ENCODE assay signal across 8 cellular contexts in the genomic region with DNA sequence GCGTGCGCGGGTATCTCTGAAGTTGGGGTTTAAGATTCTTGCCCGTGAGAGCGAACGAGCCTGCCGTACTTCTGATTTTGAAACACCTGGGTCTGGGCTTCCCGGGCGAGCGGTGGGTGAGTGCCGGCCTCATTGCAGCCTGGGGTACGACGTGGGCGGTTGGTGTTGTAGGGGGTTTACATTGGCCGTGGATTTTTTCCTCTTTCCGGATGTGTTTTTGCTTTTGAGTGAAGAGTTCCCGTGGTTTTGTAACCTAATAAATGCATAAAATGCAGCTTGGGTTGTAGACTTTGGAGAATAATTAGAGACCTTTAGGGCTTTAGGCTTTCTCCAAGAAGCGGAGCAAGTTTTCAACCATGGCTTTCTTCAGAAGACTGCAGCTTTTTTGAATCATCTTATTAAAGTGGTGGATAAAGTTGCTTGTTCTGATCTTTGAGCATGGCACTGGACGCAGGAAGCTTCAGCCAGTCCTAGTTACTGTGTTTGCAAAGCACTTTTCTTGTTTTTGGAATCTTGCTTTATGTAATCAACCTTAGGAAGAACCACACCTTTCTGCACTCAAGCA. TPM values are rescaled to one million over a fixed set of nuclear protein-coding genes. Genes with fewer than 3 reads are reported as not detected.
DNase-seq lines count a peak whose midpoint lies in the region; ATAC-seq, FAIRE-seq and TF ChIP-seq lines count a peak whose summit lies in the region.

No MANE protein-coding gene starts in this region.

- H3K4me1 ChIP-seq in keratinocyte (ENCODE audit: control insufficient read depth, extremely low read depth, insufficient read depth, low read length) (peaks cover 12% of the 10 kb centered on the region), suprapubic skin (peaks cover 22% of the 10 kb centered on the region)

- H3K79me2 ChIP-seq in keratinocyte (ENCODE audit: control insufficient read depth, insufficient read depth, low read length), result peaks cover 67% of the 10 kb centered on the region

- no peak for TF ChIP-seq EP300 in suprapubic skin (IDR thresholded peaks at IDR 0.05)

- no peaks in the 10 kb centered on the region for H4K20me1 ChIP-seq in keratinocyte (ENCODE audit: control insufficient read depth, extremely low read depth, insufficient read depth, low read length)

- no peak for ATAC-seq in activated T-helper 17 cell treated with anti-CD3 and anti-CD28 coated beads, Interleukin-2, amount 50 U/mL, for 72 hours (replicated peaks)
- ATAC-seq in esophagus mucosa, result no peak

- peaks cover 15% of the 10 kb centered on the region for H3K36me3 Mint-ChIP-seq in activated naive CD4-positive, alpha-beta T cell treated with anti-CD3 and anti-CD28 coated beads, Interleukin-2, amount 10 ng/mL, durations not matched to agents 7 days and 5 days
- H3K36me3 Mint-ChIP-seq in activated T-helper 17 cell treated with anti-CD3 and anti-CD28 coated beads, Interleukin-2, amount 50 U/mL, for 72 hours (ENCODE audit: low read depth), result peaks cover 45% of the 10 kb centered on the region

- peak overlapping the region; percentile 96 for H2AFZ ChIP-seq in keratinocyte (ENCODE audit: control insufficient read depth, low read length)

- H3K9me1 ChIP-seq in keratinocyte (ENCODE audit: control insufficient read depth, extremely low read depth, insufficient read depth, low read length), result no peaks in the 10 kb centered on the region

- H3K4me3 ChIP-seq in keratinocyte (ENCODE audit: control insufficient read depth in 2 of 3, extremely low read depth in 1 of 3, insufficient read depth in 2 of 3, low read depth in 1 of 3, low read length in 3 of 3) (peak overlapping the region; percentile 71 to 98 (median 80)), suprapubic skin (peak overlapping the region; percentile 72)

- no peaks in the 10 kb centered on the region for H3K27me3 ChIP-seq in keratinocyte (ENCODE audit: control insufficient read depth, extremely low read depth, insufficient read depth, low read length)
- H3K27me3 ChIP-seq in suprapubic skin, result no peaks in the 10 kb centered on the region

- peak overlapping the region; percentile 98 for H3K4me3 Mint-ChIP-seq in activated naive CD4-positive, alpha-beta T cell treated with anti-CD3 and anti-CD28 coated beads, Interleukin-2, amount 10 ng/mL, durations not matched to agents 7 days and 5 days
- H3K4me3 Mint-ChIP-seq in activated T-helper 17 cell treated with anti-CD3 and anti-CD28 coated beads, Interleukin-2, amount 50 U/mL, for 72 hours, result peak overlapping the region; percentile 96

- no peak for FAIRE-seq in keratinocyte (lab: Jason Lieb, UNC)

- DNase-seq in activated naive CD4-positive, alpha-beta T cell treated with anti-CD3 and anti-CD28 coated beads, Interleukin-2, amount 10 ng/mL, durations not matched to agents 7 days and 5 days, result no peak
- no peak for DNase-seq in activated naive CD4-positive, alpha-beta T cell (lab: John Stamatoyannopoulos, UW)
- DNase-seq in keratinocyte (ENCODE audit: low read depth, low spot score), result no peak
- no peak for DNase-seq in suprapubic skin (ENCODE audit: low spot score in 2 of 2)
- DNase-seq in NCI-H2227 treated with DMSO at 0.1 percent for 48 hours (lab: John Stamatoyannopoulos, UW), result no peak
- DNase-seq in SK-N-DZ (ENCODE audit: low spot score), result no peak

- TF ChIP-seq POLR2A in suprapubic skin (IDR thresholded peaks at IDR 0.05), result no peak

- H3K4me2 ChIP-seq in keratinocyte (ENCODE audit: control insufficient read depth, extremely low read depth, insufficient read depth, low read depth, low read length), result peak overlapping the region; percentile 73

- dilution Hi-C loops in keratinocyte (cut with MboI; ENCODE audit: extremely low pct_ligation_motif_present, low sequenced_read_pairs), result no loop called here

- H3K9ac ChIP-seq in keratinocyte (ENCODE audit: control insufficient read depth, extremely low read depth, insufficient read depth, low read length), result peak overlapping the region; percentile 98

- no peak for TF ChIP-seq CTCF in keratinocyte (optimal IDR thresholded peaks at IDR 0.05 in 1 of 3, IDR thresholded peaks at IDR 0.05 in 1 of 3, conservative IDR thresholded peaks at IDR 0.05 in 1 of 3; ENCODE audit: extremely low read depth in 1 of 3, insufficient read depth in 2 of 3, low read length in 3 of 3)
- TF ChIP-seq CTCF in suprapubic skin (IDR thresholded peaks at IDR 0.05), result no peak

- peaks cover 0 to 17% of the 10 kb centered on the region in 2 experiments for H3K36me3 ChIP-seq in keratinocyte (ENCODE audit: control insufficient read depth in 2 of 2, extremely low read depth in 1 of 2, insufficient read depth in 2 of 2, low read length in 2 of 2)
- H3K36me3 ChIP-seq in suprapubic skin, result peaks cover 3% of the 10 kb centered on the region

- H3K27ac Mint-ChIP-seq in activated naive CD4-positive, alpha-beta T cell treated with anti-CD3 and anti-CD28 coated beads, Interleukin-2, amount 10 ng/mL, durations not matched to agents 7 days and 5 days, result peak overlapping the region; percentile 100
- H3K27ac Mint-ChIP-seq in activated T-helper 17 cell treated with anti-CD3 and anti-CD28 coated beads, Interleukin-2, amount 50 U/mL, for 72 hours, result peak overlapping the region; percentile 100

- peak overlapping the region; percentile 96 for H3K27ac ChIP-seq in keratinocyte (ENCODE audit: control insufficient read depth, insufficient read depth, low read length)
- peak overlapping the region; percentile 99 for H3K27ac ChIP-seq in suprapubic skin

- peaks cover 59% of the 10 kb centered on the region for H3K4me1 Mint-ChIP-seq in activated naive CD4-positive, alpha-beta T cell treated with anti-CD3 and anti-CD28 coated beads, Interleukin-2, amount 10 ng/mL, durations not matched to agents 7 days and 5 days
- H3K4me1 Mint-ChIP-seq in activated T-helper 17 cell treated with anti-CD3 and anti-CD28 coated beads, Interleukin-2, amount 50 U/mL, for 72 hours, result peaks cover 31% of the 10 kb centered on the region

- 0% methylated on average over 19 of the region's 19 CpGs for WGBS in suprapubic skin

- no peaks in the 10 kb centered on the region for H3K27me3 Mint-ChIP-seq in activated naive CD4-positive, alpha-beta T cell treated with anti-CD3 and anti-CD28 coated beads, Interleukin-2, amount 10 ng/mL, durations not matched to agents 7 days and 5 days
- H3K27me3 Mint-ChIP-seq in activated T-helper 17 cell treated with anti-CD3 and anti-CD28 coated beads, Interleukin-2, amount 50 U/mL, for 72 hours, result no peaks in the 10 kb centered on the region

- CTCF ChIA-PET in activated naive CD4-positive, alpha-beta T cell treated with anti-CD3 and anti-CD28 coated beads, Interleukin-2, amount 10 ng/mL, durations not matched to agents 7 days and 5 days (lab: Charles Lee), result interaction anchor here (0.8 to 2.3 kb wide), 3 partner anchors 18 to 137 kb away, joined by 3 to 12 read pairs (median 4); no protein-coding TSS in a partner anchor

- no peaks in the 10 kb centered on the region for H3K9me3 Mint-ChIP-seq in activated naive CD4-positive, alpha-beta T cell treated with anti-CD3 and anti-CD28 coated beads, Interleukin-2, amount 10 ng/mL, durations not matched to agents 7 days and 5 days
- no peaks in the 10 kb centered on the region for H3K9me3 Mint-ChIP-seq in activated T-helper 17 cell treated with anti-CD3 and anti-CD28 coated beads, Interleukin-2, amount 50 U/mL, for 72 hours

- no peaks in the 10 kb centered on the region for H3K9me3 ChIP-seq in keratinocyte (ENCODE audit: control insufficient read depth, low read depth, low read length)
- H3K9me3 ChIP-seq in suprapubic skin, result no peaks in the 10 kb centered on the region

RNA-seq across cellular contexts. Expression of gene FARS2, which starts 0.3 kb away (rescaled TPM):
- total RNA-seq in activated T-helper 17 cell treated with anti-CD3 and anti-CD28 coated beads, Interleukin-2, amount 50 U/mL, for 72 hours, result 10 to 100 TPM; 19.3 to 48.3 TPM
- 19.0 to 26.7 TPM (median 21.3 TPM) in 3 replicates for polyA plus RNA-seq in keratinocyte
- 4.5 TPM for polyA plus RNA-seq in keratinocyte (2011; ENCODE audit: low read depth)
- 18.9 and 20.0 TPM in 2 replicates for polyA plus RNA-seq in keratinocyte (2011; cell fraction: cytosol; rRNA removed)
- 19.1 and 19.3 TPM in 2 replicates for polyA plus RNA-seq in keratinocyte (2011; cell fraction: nucleus; rRNA removed)
- polyA plus RNA-seq in keratinocyte (2012; ENCODE audit: low replicate concordance), result 10.0 and 14.7 TPM in 2 replicates
- 37.4 to 50.5 TPM (median 43.2 TPM) in 3 replicates for polyA minus RNA-seq in keratinocyte
- 20.9 TPM for polyA minus RNA-seq in keratinocyte (2011; cell fraction: cytosol; rRNA and poly(A)+ RNA removed)
- polyA minus RNA-seq in keratinocyte (2011; cell fraction: nucleus; rRNA and poly(A)+ RNA removed), result 31.3 and 45.8 TPM in 2 replicates
- total RNA-seq in suprapubic skin (10 to 100 TPM; 15.0 to 22.4 (median 20.1) TPM), esophagus mucosa (15.4 TPM)
- polyA plus RNA-seq in SK-N-DZ (2014; cell fraction: cytosol; rRNA removed), result 10.2 and 12.2 TPM in 2 replicates
- polyA plus RNA-seq in SK-N-DZ (2014; cell fraction: nucleus; rRNA removed), result 5.9 and 7.0 TPM in 2 replicates

RNA-seq across cellular contexts. Expression of gene LYRM4, which starts 0.9 kb away (rescaled TPM):
- 10 to 100 TPM; 34.0 to 64.2 TPM for total RNA-seq in activated T-helper 17 cell treated with anti-CD3 and anti-CD28 coated beads, Interleukin-2, amount 50 U/mL, for 72 hours
- 37.8 to 41.4 TPM (median 41.1 TPM) in 3 replicates for polyA plus RNA-seq in keratinocyte
- 43.1 TPM for polyA plus RNA-seq in keratinocyte (2011; ENCODE audit: low read depth)
- 38.8 and 53.2 TPM in 2 replicates for polyA plus RNA-seq in keratinocyte (2011; cell fraction: cytosol; rRNA removed)
- polyA plus RNA-seq in keratinocyte (2011; cell fraction: nucleus; rRNA removed), result 17.2 and 17.6 TPM in 2 replicates
- polyA plus RNA-seq in keratinocyte (2012; ENCODE audit: low replicate concordance), result 22.5 and 30.9 TPM in 2 replicates
- 11.1 to 23.9 TPM (median 20.8 TPM) in 3 replicates for polyA minus RNA-seq in keratinocyte
- 15.3 TPM for polyA minus RNA-seq in keratinocyte (2011; cell fraction: cytosol; rRNA and poly(A)+ RNA removed)
- polyA minus RNA-seq in keratinocyte (2011; cell fraction: nucleus; rRNA and poly(A)+ RNA removed), result 7.8 and 11.9 TPM in 2 replicates
- 10 to 100 TPM; 16.1 to 37.5 (median 19.6) TPM for total RNA-seq in suprapubic skin
- 20.3 TPM for total RNA-seq in esophagus mucosa
- polyA plus RNA-seq in SK-N-DZ (2014; cell fraction: cytosol; rRNA removed), result 47.8 and 48.7 TPM in 2 replicates
- 24.9 and 30.0 TPM in 2 replicates for polyA plus RNA-seq in SK-N-DZ (2014; cell fraction: nucleus; rRNA removed)
